In the genomic region with DNA sequence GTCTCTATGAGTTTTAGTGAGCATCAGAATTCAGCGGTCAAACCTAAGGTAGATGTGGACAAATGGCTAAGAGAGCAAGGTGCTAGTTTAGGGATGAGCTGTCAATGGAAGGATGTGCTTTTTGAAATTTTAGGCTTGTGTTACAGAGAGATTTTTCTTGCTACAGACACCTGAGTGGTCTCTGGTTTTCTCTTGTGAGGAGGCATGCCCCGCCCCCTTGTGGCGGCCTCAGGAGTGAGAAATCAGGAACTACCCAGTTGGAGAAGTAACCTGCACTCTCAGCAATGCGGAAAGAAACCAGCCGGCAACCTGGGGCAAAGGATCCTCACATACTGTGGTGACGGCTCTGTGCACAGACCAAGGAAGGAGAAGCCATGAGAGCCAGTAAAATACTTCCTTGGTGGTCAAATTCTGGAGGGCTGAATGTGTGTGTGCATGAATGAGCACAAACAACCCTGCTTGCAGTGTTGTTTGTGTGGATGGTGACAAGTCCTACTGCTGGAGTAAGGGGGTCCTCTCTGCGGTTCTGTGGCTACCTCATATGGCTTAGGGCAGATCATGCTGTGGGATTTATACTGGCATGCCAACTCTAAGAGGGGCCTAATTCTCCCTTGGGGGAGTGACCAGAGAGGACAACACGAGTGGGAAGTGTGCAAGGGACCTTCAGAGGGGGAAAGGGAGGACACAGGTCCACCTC, we compare ENCODE assay signal across 8 cellular contexts. TPM values are rescaled to one million over a fixed set of nuclear protein-coding genes. Genes with fewer than 3 reads are reported as not detected.
DNase-seq lines count a peak whose midpoint lies in the region; ATAC-seq and TF ChIP-seq lines count a peak whose summit lies in the region.

No MANE protein-coding gene starts in this region.

- DNase-seq in A172 (ENCODE audit: low spot score) (peak; percentile 24), RPMI8226 (peak; percentile 82), cardiac muscle cell (ENCODE audit: low read depth in 1 of 2, low spot score in 1 of 2) (peak; percentile 63 to 68), 8988T (no peak)
- DNase-seq in activated effector memory CD4-positive, alpha-beta T cell treated with anti-CD3 and anti-CD28 coated beads, Interleukin-2, amount 50 U/mL, for 16 hours = peak; percentile 88
- peak; percentile 47 to 66 for DNase-seq in stimulated activated CD4-positive, alpha-beta T cell treated with anti-CD3 and anti-CD28 coated beads, Interleukin-12 subunit alpha, Interleukin-12 subunit beta, amount 100 ng/mL, for 24 hours (ENCODE audit: low read depth in 2 of 2)

- no peaks in the 10 kb centered on the region for H3K9me3 ChIP-seq in cardiac muscle cell (ENCODE audit: low read depth)

- ATAC-seq in GM18861 (IDR thresholded peaks at IDR 0.05; ENCODE audit: unreplicated experiment) (peak; percentile 92), HG03060 (IDR thresholded peaks at IDR 0.05; ENCODE audit: low read depth, unreplicated experiment) (peak; percentile 60)

- H3K27ac ChIP-seq in cardiac muscle cell = no peak overlapping the region

- H3K4me1 ChIP-seq in cardiac muscle cell (ENCODE audit: low read depth) = peaks cover 4% of the 10 kb centered on the region

- no peaks in the 10 kb centered on the region for H3K36me3 ChIP-seq in cardiac muscle cell

- no peaks in the 10 kb centered on the region for H3K27me3 ChIP-seq in cardiac muscle cell

- no peak overlapping the region for H3K4me3 ChIP-seq in cardiac muscle cell

- peak; percentile 74 for TF ChIP-seq CTCF in cardiac muscle cell (IDR thresholded peaks at IDR 0.05; ENCODE audit: low read depth, low read length)

RNA-seq across cellular contexts. Expression of gene HSD17B4, which starts 16.7 kb away (rescaled TPM):
- 140 and 150 TPM in 2 replicates for total RNA-seq in A172 (2014; rRNA removed; shearing (Covaris generic))
- 165 and 217 TPM in 2 replicates for total RNA-seq in cardiac muscle cell
- 154 and 183 TPM in 2 replicates for polyA plus RNA-seq in cardiac muscle cell
